ENCODE assay signal across 12 cellular contexts in the genomic region with DNA sequence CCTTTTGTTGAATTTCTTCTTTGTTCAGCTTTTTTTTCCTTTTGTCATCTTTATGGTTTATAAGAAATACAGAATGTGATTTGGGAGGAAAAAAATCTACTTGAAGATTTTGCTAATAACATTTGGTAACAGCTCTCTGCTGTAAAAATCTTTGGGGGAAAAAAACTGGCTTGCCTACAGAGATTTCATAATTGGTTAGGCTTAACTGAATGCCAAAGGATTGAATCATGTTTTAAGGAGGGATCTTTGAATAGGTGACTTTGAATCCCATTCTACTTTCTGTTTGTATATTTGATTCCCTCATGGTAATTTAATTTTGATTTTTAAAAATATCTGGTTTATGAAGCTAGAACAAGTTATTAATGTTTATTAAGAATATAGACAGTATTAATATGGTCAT. TPM values are rescaled to one million over a fixed set of nuclear protein-coding genes. Genes with fewer than 3 reads are reported as not detected.
DNase-seq lines count a peak whose midpoint lies in the region; ATAC-seq and TF ChIP-seq lines count a peak whose summit lies in the region.
"Had no signal": no experiment of that assay in that cellular context is flagged by ENCODE, and none has a peak within 500 bp of the region (broad histone marks: within the 10 kb centered on the region; RNA-seq: fewer than 3 reads in every experiment).

No MANE protein-coding gene starts in this region.

- no peak overlapping the region; a peak in 1 of 4 replicates for H3K4me3 ChIP-seq in DND-41 (ENCODE audit: low read depth in 1 of 2, low read length in 2 of 2)
- H3K4me3 ChIP-seq in mammary epithelial cell (replicated peaks in 1 of 3; ENCODE audit: insufficient read depth in 1 of 3, low read depth in 2 of 3, low read length in 3 of 3) = peak overlapping the region in 2 of 3 experiments; percentile 16 to 26
- no peak overlapping the region for H3K4me3 ChIP-seq in naive thymus-derived CD4-positive, alpha-beta T cell (ENCODE audit: low read length)
- H3K4me3 ChIP-seq in CD8-positive, alpha-beta T cell (ENCODE audit: low read depth, low read length) = no peak overlapping the region
- H3K4me3 ChIP-seq: left ventricle myocardium inferior, right atrium auricular region had no signal

- H3K4me2 ChIP-seq in DND-41 (ENCODE audit: insufficient read depth, low read length) (peak overlapping the region; percentile 37), mammary epithelial cell (ENCODE audit: insufficient read depth, low read depth, low read length) (peak overlapping the region; percentile 75)

- H3K9me3 Mint-ChIP-seq in naive thymus-derived CD4-positive, alpha-beta T cell = no peaks in the 10 kb centered on the region
- no peaks in the 10 kb centered on the region for H3K9me3 Mint-ChIP-seq in CD8-positive, alpha-beta T cell

- H3K4me1 Mint-ChIP-seq in naive thymus-derived CD4-positive, alpha-beta T cell = peaks cover 39 to 70% (median 65%) of the 10 kb centered on the region in 7 donors
- peaks cover 67% of the 10 kb centered on the region for H3K4me1 Mint-ChIP-seq in CD8-positive, alpha-beta T cell (ENCODE audit: low read depth)

- TF ChIP-seq CTCF in DND-41 (IDR thresholded peaks at IDR 0.05; ENCODE audit: borderline replicate concordance, extremely low read depth, low read length, poor library complexity, severe bottlenecking) = no peak
- no peak for TF ChIP-seq CTCF in mammary epithelial cell (conservative IDR thresholded peaks at IDR 0.05 in 1 of 2, IDR thresholded peaks at IDR 0.05 in 1 of 2; ENCODE audit: extremely low read depth in 1 of 2, insufficient read depth in 1 of 2, low read depth in 1 of 2, low read length in 2 of 2)
- TF ChIP-seq CTCF in CD8-positive, alpha-beta T cell (IDR thresholded peaks at IDR 0.05) = no peak

- no peaks in the 10 kb centered on the region for H3K27me3 Mint-ChIP-seq in naive thymus-derived CD4-positive, alpha-beta T cell
- H3K27me3 Mint-ChIP-seq in CD8-positive, alpha-beta T cell (ENCODE audit: low read depth) = no peaks in the 10 kb centered on the region

- BruUV-seq in mammary epithelial cell (replicated peaks; lab: Mats Ljungman, UMichigan) = no TSS peak

- no peaks in the 10 kb centered on the region for H3K27me3 ChIP-seq in DND-41 (ENCODE audit: insufficient read depth, low read length, poor library complexity)
- no peaks in the 10 kb centered on the region for H3K27me3 ChIP-seq in mammary epithelial cell (ENCODE audit: insufficient read depth, low read length)
- no peaks in the 10 kb centered on the region for H3K27me3 ChIP-seq in naive thymus-derived CD4-positive, alpha-beta T cell (ENCODE audit: control insufficient read depth in 2 of 2, insufficient read depth in 2 of 2, low read length in 2 of 2)
- H3K27me3 ChIP-seq in CD8-positive, alpha-beta T cell (ENCODE audit: insufficient read depth, low read length) = no peaks in the 10 kb centered on the region
- H3K27me3 ChIP-seq: right atrium auricular region had no signal

- H2AFZ ChIP-seq in DND-41 (ENCODE audit: low read depth, low read length) = no peak overlapping the region
- no peak overlapping the region for H2AFZ ChIP-seq in mammary epithelial cell (ENCODE audit: low read depth, low read length)

- dilution Hi-C loops in mammary epithelial cell (cut with HindIII; ENCODE audit: low sequenced_read_pairs) = no loop called here

- ATAC-seq in DND-41 (ENCODE audit: insufficient read depth, low read depth) (no peak), GM18909 (IDR thresholded peaks at IDR 0.05; ENCODE audit: poor library complexity, unreplicated experiment) (no peak)
- no peak for ATAC-seq in naive thymus-derived CD4-positive, alpha-beta T cell
- ATAC-seq in CD8-positive, alpha-beta T cell = no peak

- H3K79me2 ChIP-seq in DND-41 (ENCODE audit: insufficient read depth, low read length) (peaks cover 88% of the 10 kb centered on the region), mammary epithelial cell (ENCODE audit: insufficient read depth, low read length) (peaks cover 73% of the 10 kb centered on the region)

- CTCF ChIA-PET in mammary epithelial cell (lab: Charles Lee; ENCODE audit: low non-redundant PET) = interaction anchor here (0.7 kb wide), 1 partner anchor 223 kb away, joined by 4 read pairs; no protein-coding TSS in a partner anchor
- CTCF ChIA-PET in naive thymus-derived CD4-positive, alpha-beta T cell (lab: Charles Lee) = interaction anchor here (1.0 kb wide), 1 partner anchor 162 kb away, joined by 3 read pairs; no protein-coding TSS in a partner anchor
- CTCF ChIA-PET in CD8-positive, alpha-beta T cell (lab: Charles Lee) = no interaction called here

- peaks cover 53% of the 10 kb centered on the region for H3K4me1 ChIP-seq in DND-41 (ENCODE audit: insufficient read depth, low read length)
- peaks cover 21% of the 10 kb centered on the region for H3K4me1 ChIP-seq in mammary epithelial cell (ENCODE audit: insufficient read depth, low read length)
- H3K4me1 ChIP-seq in naive thymus-derived CD4-positive, alpha-beta T cell (ENCODE audit: control insufficient read depth in 2 of 2, insufficient read depth in 2 of 2, low read length in 2 of 2) = peaks cover 18 to 19% of the 10 kb centered on the region in 2 donors
- peaks cover 26% of the 10 kb centered on the region for H3K4me1 ChIP-seq in CD8-positive, alpha-beta T cell (ENCODE audit: insufficient read depth, low read length)

- DNase-seq in DND-41 = no peak
- DNase-seq in LHCN-M2 (ENCODE audit: low read depth) = peak; percentile 49
- peak; percentile 35 for DNase-seq in mammary epithelial cell
- no peak for DNase-seq in naive thymus-derived CD4-positive, alpha-beta T cell
- DNase-seq in D341Med (ENCODE audit: low spot score) = no peak
- no peak for DNase-seq in NCI-H524 (lab: John Stamatoyannopoulos, UW)
- DNase-seq in CD8-positive, alpha-beta T cell = no peak
- DNase-seq: activated T-cell treated with anti-CD3 and anti-CD28 coated beads for 4 hours, left ventricle myocardium inferior, NCI-H2227 treated with DMSO at 0.1 percent for 48 hours had no signal

- H4K20me1 ChIP-seq in DND-41 (ENCODE audit: insufficient read depth, low read length) (peaks cover 2% of the 10 kb centered on the region), mammary epithelial cell (ENCODE audit: insufficient read depth, low read length) (no peaks in the 10 kb centered on the region)

- peaks cover 40% of the 10 kb centered on the region for H3K36me3 ChIP-seq in DND-41 (ENCODE audit: insufficient read depth, low read length)
- H3K36me3 ChIP-seq in mammary epithelial cell (ENCODE audit: insufficient read depth, low read length) = peaks cover 21% of the 10 kb centered on the region
- H3K36me3 ChIP-seq in naive thymus-derived CD4-positive, alpha-beta T cell (ENCODE audit: control insufficient read depth in 2 of 3, insufficient read depth in 3 of 3, low read length in 3 of 3) = peaks cover 0 to 35% (median 5%) of the 10 kb centered on the region in 3 experiments
- H3K36me3 ChIP-seq in CD8-positive, alpha-beta T cell (ENCODE audit: insufficient read depth, low read length) = peaks cover 18% of the 10 kb centered on the region

- peak overlapping the region in 5 of 10 donors; percentile 24 to 93 (median 37) for H3K4me3 Mint-ChIP-seq in naive thymus-derived CD4-positive, alpha-beta T cell
- H3K4me3 Mint-ChIP-seq in CD8-positive, alpha-beta T cell = no peak overlapping the region

- H3K27ac ChIP-seq in DND-41 (ENCODE audit: low read length) = peak overlapping the region; percentile 98
- H3K27ac ChIP-seq in mammary epithelial cell (ENCODE audit: insufficient read depth, low read depth, low read length) = no peak overlapping the region
- H3K27ac ChIP-seq in naive thymus-derived CD4-positive, alpha-beta T cell (ENCODE audit: low read depth, low read length) = no peak overlapping the region
- no peak overlapping the region for H3K27ac ChIP-seq in CD8-positive, alpha-beta T cell (ENCODE audit: low read depth, low read length)
- H3K27ac ChIP-seq: left ventricle myocardium inferior, right atrium auricular region had no signal

- intact Hi-C loops in mammary epithelial cell (cut with micrococcal nuclease) = no loop called here
- intact Hi-C loops in naive thymus-derived CD4-positive, alpha-beta T cell (cut with micrococcal nuclease) = loop anchor here (5.0 to 10.0 kb wide), 13 partner anchors 363 to 1993 kb away; partner anchors contain the start of genes CZIB (in 2 of the 2), LRP8 (in 2 of the 2), ECHDC2 (in 1 of the 2) and EPS15 (in 1 of the 2)
- intact Hi-C loops in CD8-positive, alpha-beta T cell (cut with DNase I, micrococcal nuclease) = loop anchor here (5.0 to 10.0 kb wide), 14 partner anchors 343 to 1993 kb away; partner anchors contain the start of genes FAF1 (in 2 of the 2), CZIB (in 1 of the 2), IFT25 (in 1 of the 2) and LRP8 (in 1 of the 2)

- in situ Hi-C loops in mammary epithelial cell (cut with MboI; ENCODE audit: low sequenced_read_pairs in 2 of 2) = no loop called here

- peak overlapping the region in 5 of 9 donors; percentile 15 to 94 (median 53) for H3K27ac Mint-ChIP-seq in naive thymus-derived CD4-positive, alpha-beta T cell
- H3K27ac Mint-ChIP-seq in CD8-positive, alpha-beta T cell = no peak overlapping the region

- H3K9ac ChIP-seq in DND-41 (ENCODE audit: low read depth, low read length) (peak overlapping the region; percentile 89), mammary epithelial cell (ENCODE audit: insufficient read depth, low read length) (peak overlapping the region; percentile 26)

- H3K9me3 ChIP-seq in DND-41 (ENCODE audit: insufficient read depth, low read length, severe bottlenecking) (no peaks in the 10 kb centered on the region), mammary epithelial cell (replicated peaks; ENCODE audit: insufficient read depth, low read length) (no peaks in the 10 kb centered on the region)
- no peaks in the 10 kb centered on the region for H3K9me3 ChIP-seq in naive thymus-derived CD4-positive, alpha-beta T cell (ENCODE audit: control insufficient read depth in 2 of 3, low read length in 3 of 3)
- H3K9me3 ChIP-seq in CD8-positive, alpha-beta T cell (ENCODE audit: low read length) = no peaks in the 10 kb centered on the region
- H3K9me3 ChIP-seq: left ventricle myocardium inferior, right atrium auricular region had no signal

- peaks cover 4 to 24% (median 13%) of the 10 kb centered on the region in 5 donors for H3K36me3 Mint-ChIP-seq in naive thymus-derived CD4-positive, alpha-beta T cell
- peaks cover 64% of the 10 kb centered on the region for H3K36me3 Mint-ChIP-seq in CD8-positive, alpha-beta T cell

- POLR2A ChIA-PET in naive thymus-derived CD4-positive, alpha-beta T cell (lab: Charles Lee) = interaction anchor here (0.6 to 0.7 kb wide), 2 partner anchors 10 to 670 kb away, joined by 3 to 10 read pairs; no protein-coding TSS in a partner anchor
- POLR2A ChIA-PET in CD8-positive, alpha-beta T cell (lab: Charles Lee) = interaction anchor here (1.4 kb wide), 1 partner anchor 26 kb away, joined by 5 read pairs; the partner anchor contains the start of gene KTI12

RNA-seq across cellular contexts. Expression of gene BTF3L4, which starts 3.2 kb away (rescaled TPM):
- total RNA-seq in LHCN-M2 (2014; rRNA removed) = 56.1 and 68.6 TPM in 2 replicates
- 34.4 TPM for polyA plus RNA-seq in LHCN-M2 (2012)
- total RNA-seq in mammary epithelial cell = 10 to 100 TPM; 53.7 to 63.2 TPM
- polyA plus RNA-seq in mammary epithelial cell = 27.7 TPM
- polyA minus RNA-seq in mammary epithelial cell = 26.4 TPM
- total RNA-seq in naive thymus-derived CD4-positive, alpha-beta T cell = 10 to 100 TPM; 30.4 to 41.2 (median 35.8) TPM
- 10 to 100 TPM; 57.9 to 69.1 TPM for polyA plus RNA-seq in naive thymus-derived CD4-positive, alpha-beta T cell
- 10 to 100 TPM; 38.4 to 39.7 TPM for total RNA-seq in CD8-positive, alpha-beta T cell

RNA-seq across cellular contexts. Expression of gene TXNDC12, which starts 4.3 kb away (rescaled TPM):
- total RNA-seq in LHCN-M2 (2014; rRNA removed) (58.0 and 65.7 TPM in 2 replicates), mammary epithelial cell (10 to 100 TPM; 40.7 to 56.5 TPM)
- polyA plus RNA-seq in LHCN-M2 (2012) = 31.3 TPM
- polyA plus RNA-seq in mammary epithelial cell = 29.8 TPM
- polyA minus RNA-seq in mammary epithelial cell = 7.4 TPM
- total RNA-seq in naive thymus-derived CD4-positive, alpha-beta T cell = 10 to 100 TPM; 27.2 to 43.7 (median 28.5) TPM
- polyA plus RNA-seq in naive thymus-derived CD4-positive, alpha-beta T cell = 10 to 100 TPM; 61.9 to 83.8 TPM
- 10 to 100 TPM; 15.2 to 16.0 TPM for total RNA-seq in CD8-positive, alpha-beta T cell

RNA-seq across cellular contexts. Expression of gene KTI12, which starts 25.7 kb away (rescaled TPM):
- total RNA-seq in LHCN-M2 (2014; rRNA removed) (17.8 and 21.0 TPM in 2 replicates), mammary epithelial cell (10 to 100 TPM in 1 of 2 donors, 1 to 10 TPM in 1; 9.2 to 10.5 TPM)
- 12.7 TPM for polyA plus RNA-seq in LHCN-M2 (2012)
- 15.4 TPM for polyA plus RNA-seq in mammary epithelial cell
- polyA minus RNA-seq in mammary epithelial cell = 6.4 TPM
- total RNA-seq in naive thymus-derived CD4-positive, alpha-beta T cell = 10 to 100 TPM; 14.5 to 23.5 (median 16.5) TPM
- polyA plus RNA-seq in naive thymus-derived CD4-positive, alpha-beta T cell = 10 to 100 TPM; 29.9 to 39.4 TPM
- total RNA-seq in CD8-positive, alpha-beta T cell = 10 to 100 TPM; 23.6 to 24.7 TPM

Comparison
In these comparisons a context has a peak if more than half of its experiments do, and no peak if none do; other contexts are left out.
1. DNase-seq: peak in LHCN-M2 (single experiment) and mammary epithelial cell (single experiment); none in DND-41 (single experiment), naive thymus-derived CD4-positive, alpha-beta T cell (0 of 9), D341Med (single experiment), NCI-H524 (0 of 2) and CD8-positive, alpha-beta T cell (0 of 7).
2. H3K4me3 ChIP-seq: peak in mammary epithelial cell (2 of 3); none in DND-41 (0 of 2), naive thymus-derived CD4-positive, alpha-beta T cell (single experiment) and CD8-positive, alpha-beta T cell (single experiment).